ENCODE assay signal across 9 cellular contexts in the genomic region with DNA sequence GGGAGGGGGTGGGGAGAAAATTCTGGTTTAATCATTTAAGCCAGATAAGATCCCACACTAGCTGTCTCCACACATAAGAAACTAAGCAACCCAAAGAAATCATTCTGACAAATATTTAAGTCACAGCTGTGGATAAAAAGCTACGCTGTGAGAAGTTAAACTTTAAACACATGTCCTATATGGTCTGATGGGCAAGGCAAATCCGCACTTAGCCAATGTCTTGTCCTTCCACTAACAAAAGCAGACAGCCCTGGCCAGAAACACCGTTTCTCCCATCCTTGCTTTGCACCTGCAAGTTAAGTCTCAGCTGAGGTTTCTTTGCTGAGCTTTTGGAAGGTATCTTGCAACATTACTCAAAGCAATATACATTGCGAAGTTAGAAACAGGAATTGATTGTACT.
DNase-seq lines count a peak whose midpoint lies in the region; ATAC-seq, FAIRE-seq and TF ChIP-seq lines count a peak whose summit lies in the region.
"Had no signal": no experiment of that assay in that cellular context is flagged by ENCODE, and none has a peak within 500 bp of the region (broad histone marks: within the 10 kb centered on the region; RNA-seq: fewer than 3 reads in every experiment).

No MANE protein-coding gene starts in this region.

- no peaks in the 10 kb centered on the region for H3K9me2 ChIP-seq in Loucy (replicated peaks; ENCODE audit: low read depth, low read length)

- intact Hi-C loops in sigmoid colon (cut with DNase I): no loop called here

- peak overlapping the region; percentile 99 for H3K9ac ChIP-seq in Loucy (ENCODE audit: low read depth, low read length, poor library complexity, severe bottlenecking)

- no peak for TF ChIP-seq POLR2A in GM12892 (IDR thresholded peaks at IDR 0.05; ENCODE audit: low read depth, low read length)
- no peak for TF ChIP-seq POLR2A in sigmoid colon (IDR thresholded peaks at IDR 0.05)

- H3K4me2 ChIP-seq in Loucy (ENCODE audit: low read depth, low read length, poor library complexity, severe bottlenecking): peak overlapping the region; percentile 96

- H3K4me1 ChIP-seq in Loucy (ENCODE audit: insufficient read depth, low read length, poor library complexity, severe bottlenecking) (peaks cover 82% of the 10 kb centered on the region), sigmoid colon (peaks cover 0 to 57% (median 40%) of the 10 kb centered on the region in 4 donors)

- H3K27me3 ChIP-seq in Loucy (ENCODE audit: insufficient read depth, low read length, poor library complexity, severe bottlenecking): no peaks in the 10 kb centered on the region
- no peaks in the 10 kb centered on the region for H3K27me3 ChIP-seq in sigmoid colon

- H3K36me3 Mint-ChIP-seq in effector memory CD8-positive, alpha-beta T cell (ENCODE audit: insufficient read depth): peaks cover 98% of the 10 kb centered on the region

- H3K4me3 Mint-ChIP-seq in effector memory CD8-positive, alpha-beta T cell: peak overlapping the region; percentile 96

- H3K27ac Mint-ChIP-seq in effector memory CD8-positive, alpha-beta T cell: peak overlapping the region; percentile 97

- WGBS in sigmoid colon, 2 donors: 17 to 22% methylated on average over 4 of the region's 4 CpGs

- peaks cover 96% of the 10 kb centered on the region for H3K79me2 ChIP-seq in Loucy (ENCODE audit: insufficient read depth, low read length)

- H3K4me1 Mint-ChIP-seq in effector memory CD8-positive, alpha-beta T cell (ENCODE audit: low read depth in 2 of 2): peaks cover 54 to 58% of the 10 kb centered on the region in 2 donors

- no peaks in the 10 kb centered on the region for H3K27me3 Mint-ChIP-seq in effector memory CD8-positive, alpha-beta T cell

- TF ChIP-seq CTCF in Loucy (conservative IDR thresholded peaks at IDR 0.05; ENCODE audit: low read length) (no peak), sigmoid colon (IDR thresholded peaks at IDR 0.05) (no peak)

- TF ChIP-seq EP300 in sigmoid colon (IDR thresholded peaks at IDR 0.05): no peak

- FAIRE-seq in GM12892 (lab: Jason Lieb, UNC) (peak; percentile 83), urothelium cell line (lab: Jason Lieb, UNC) (no peak)

- no peak for DNase-seq in GM12892 (ENCODE audit: insufficient read length)
- no peak for DNase-seq in effector memory CD8-positive, alpha-beta T cell
- no peak for DNase-seq in sigmoid colon
- DNase-seq in NCI-H2196 treated with DMSO at 0.1 percent for 48 hours (lab: John Stamatoyannopoulos, UW; ENCODE audit: unreplicated experiment): no peak
- no peak for DNase-seq in occipital lobe (lab: John Stamatoyannopoulos, UW)
- DNase-seq in putamen (ENCODE audit: low spot score): no peak
- DNase-seq in urothelium cell line (ENCODE audit: low spot score): no peak
- DNase-seq: NK-92 treated with Interleukin-12 subunit alpha and Interleukin-12 subunit beta, amount 100 ng/mL, for 24 hours had no signal

- H4K20me1 ChIP-seq in Loucy (ENCODE audit: insufficient read depth, low read length, poor library complexity, severe bottlenecking): peaks cover 75% of the 10 kb centered on the region

- H3K9me3 ChIP-seq in Loucy (ENCODE audit: insufficient read depth, low read depth, low read length): no peaks in the 10 kb centered on the region
- H3K9me3 ChIP-seq in sigmoid colon: no peaks in the 10 kb centered on the region

- no peaks in the 10 kb centered on the region for H3K9me3 Mint-ChIP-seq in effector memory CD8-positive, alpha-beta T cell

- no peak overlapping the region for H2AFZ ChIP-seq in Loucy (ENCODE audit: low read length)

- peak overlapping the region; percentile 48 to 97 (median 94) for H3K27ac ChIP-seq in sigmoid colon

- no peak for ATAC-seq in effector memory CD8-positive, alpha-beta T cell (replicated peaks)

- peaks cover 3% of the 10 kb centered on the region; the same call in 1 of the 2 replicates for H3K36me3 ChIP-seq in Loucy (ENCODE audit: insufficient read depth, low read length)
- no peaks in the 10 kb centered on the region for H3K36me3 ChIP-seq in sigmoid colon

- no peaks in the 10 kb centered on the region for H3F3A ChIP-seq in Loucy (ENCODE audit: low read depth)

- peak overlapping the region; percentile 91 for H3K4me3 ChIP-seq in Loucy (ENCODE audit: low read length, poor library complexity, severe bottlenecking)
- peak overlapping the region in 3 of 4 donors; percentile 66 to 82 (median 69) for H3K4me3 ChIP-seq in sigmoid colon
